19 cellular contexts compared by ENCODE assay signal in genomic region chr21:25465263-25465662, GRCh38.
DNase-seq lines count a peak whose midpoint lies in the region; ATAC-seq lines count a peak whose summit lies in the region.
"Had no signal": no experiment of that assay in that cellular context is flagged by ENCODE, and none has a peak within 500 bp of the region (broad histone marks: within the 10 kb centered on the region; RNA-seq: fewer than 3 reads in every experiment).

No MANE protein-coding gene starts in this region.

- CTCF ChIA-PET in activated CD4-positive, alpha-beta T cell treated with anti-CD3 and anti-CD28 coated beads for 36 hours (lab: Charles Lee) = interaction anchor here (0.5 to 1.3 kb wide), 5 partner anchors 9 to 108 kb away, joined by 3 to 7 read pairs (median 3); no protein-coding TSS in a partner anchor

- H3K36me3 Mint-ChIP-seq in activated CD4-positive, alpha-beta T cell treated with anti-CD3 and anti-CD28 coated beads for 36 hours (ENCODE audit: low read depth) = peaks cover 41% of the 10 kb centered on the region
- peaks cover 23% of the 10 kb centered on the region for H3K36me3 Mint-ChIP-seq in activated naive CD4-positive, alpha-beta T cell treated with anti-CD3 and anti-CD28 coated beads, Interleukin-2, amount 50 U/mL, for 24 hours
- H3K36me3 Mint-ChIP-seq in activated naive CD8-positive, alpha-beta T cell treated with anti-CD3 and anti-CD28 coated beads, Interleukin-2, amount 50 U/mL, for 24 hours (ENCODE audit: low read depth) = peaks cover 33% of the 10 kb centered on the region

- POLR2A ChIA-PET in activated CD4-positive, alpha-beta T cell treated with anti-CD3 and anti-CD28 coated beads for 36 hours (lab: Charles Lee) = interaction anchor here (0.9 to 1.6 kb wide), 5 partner anchors 9 to 108 kb away, joined by 3 to 10 read pairs (median 3); no protein-coding TSS in a partner anchor

- H3K4me3 Mint-ChIP-seq in activated CD4-positive, alpha-beta T cell treated with anti-CD3 and anti-CD28 coated beads for 36 hours = peak overlapping the region; percentile 13
- peak overlapping the region; percentile 64 for H3K4me3 Mint-ChIP-seq in activated naive CD4-positive, alpha-beta T cell treated with anti-CD3 and anti-CD28 coated beads, Interleukin-2, amount 50 U/mL, for 24 hours
- peak overlapping the region; percentile 67 for H3K4me3 Mint-ChIP-seq in activated naive CD8-positive, alpha-beta T cell treated with anti-CD3 and anti-CD28 coated beads, Interleukin-2, amount 50 U/mL, for 24 hours
- H3K4me3 Mint-ChIP-seq: B cell had no signal

- peaks cover 70% of the 10 kb centered on the region for H3K4me1 Mint-ChIP-seq in activated CD4-positive, alpha-beta T cell treated with anti-CD3 and anti-CD28 coated beads for 36 hours
- H3K4me1 Mint-ChIP-seq in activated naive CD4-positive, alpha-beta T cell treated with anti-CD3 and anti-CD28 coated beads, Interleukin-2, amount 50 U/mL, for 24 hours = peaks cover 79% of the 10 kb centered on the region
- peaks cover 79% of the 10 kb centered on the region for H3K4me1 Mint-ChIP-seq in activated naive CD8-positive, alpha-beta T cell treated with anti-CD3 and anti-CD28 coated beads, Interleukin-2, amount 50 U/mL, for 24 hours

- H3K27me3 Mint-ChIP-seq in activated CD4-positive, alpha-beta T cell treated with anti-CD3 and anti-CD28 coated beads for 36 hours = no peaks in the 10 kb centered on the region
- H3K27me3 Mint-ChIP-seq in activated naive CD4-positive, alpha-beta T cell treated with anti-CD3 and anti-CD28 coated beads, Interleukin-2, amount 50 U/mL, for 24 hours = no peaks in the 10 kb centered on the region
- no peaks in the 10 kb centered on the region for H3K27me3 Mint-ChIP-seq in activated naive CD8-positive, alpha-beta T cell treated with anti-CD3 and anti-CD28 coated beads, Interleukin-2, amount 50 U/mL, for 24 hours
- H3K27me3 Mint-ChIP-seq: B cell had no signal

- no peak for DNase-seq in activated CD4-positive, alpha-beta T cell treated with anti-CD3 and anti-CD28 coated beads for 36 hours
- no peak for DNase-seq in activated CD4-positive, alpha-beta T cell treated with anti-CD3 and anti-CD28 coated beads, Interleukin-2, amount 50 U/mL, for 48 hours
- no peak for DNase-seq in activated naive CD4-positive, alpha-beta T cell treated with Interleukin-2 at 50 U/mL for 16 hours
- DNase-seq in activated naive CD8-positive, alpha-beta T cell treated with anti-CD3 and anti-CD28 coated beads, Interleukin-2, amount 50 U/mL, for 24 hours = no peak
- DNase-seq in NCI-H748 (lab: John Stamatoyannopoulos, UW; ENCODE audit: unreplicated experiment) = no peak
- DNase-seq: COR-L47, DMS 273 treated with DMSO at 0.1 percent for 48 hours, DND-41, KG1, NCI-H1105 treated with DMSO at 0.1 percent for 48 hours, NCI-H1694, NCI-H2081 treated with DMSO at 0.1 percent for 48 hours, NCI-H446 treated with DMSO at 0.1 percent for 48 hours, NCI-H69, Peyer's patch had no signal

- peak overlapping the region; percentile 95 for H3K27ac Mint-ChIP-seq in activated CD4-positive, alpha-beta T cell treated with anti-CD3 and anti-CD28 coated beads for 36 hours
- peak overlapping the region; percentile 97 for H3K27ac Mint-ChIP-seq in activated naive CD4-positive, alpha-beta T cell treated with anti-CD3 and anti-CD28 coated beads, Interleukin-2, amount 50 U/mL, for 24 hours
- H3K27ac Mint-ChIP-seq in activated naive CD8-positive, alpha-beta T cell treated with anti-CD3 and anti-CD28 coated beads, Interleukin-2, amount 50 U/mL, for 24 hours = peak overlapping the region; percentile 99
- H3K27ac Mint-ChIP-seq: B cell had no signal

- intact Hi-C loops in activated CD4-positive, alpha-beta T cell treated with anti-CD3 and anti-CD28 coated beads for 36 hours (cut with DNase I, micrococcal nuclease) = no loop called here

- peaks cover 12% of the 10 kb centered on the region for H3K9me3 Mint-ChIP-seq in activated CD4-positive, alpha-beta T cell treated with anti-CD3 and anti-CD28 coated beads for 36 hours (ENCODE audit: low read depth)
- peaks cover 22% of the 10 kb centered on the region for H3K9me3 Mint-ChIP-seq in activated naive CD4-positive, alpha-beta T cell treated with anti-CD3 and anti-CD28 coated beads, Interleukin-2, amount 50 U/mL, for 24 hours
- H3K9me3 Mint-ChIP-seq in activated naive CD8-positive, alpha-beta T cell treated with anti-CD3 and anti-CD28 coated beads, Interleukin-2, amount 50 U/mL, for 24 hours = peaks cover 3% of the 10 kb centered on the region

- ATAC-seq in activated CD4-positive, alpha-beta T cell treated with anti-CD3 and anti-CD28 coated beads for 36 hours = peak; percentile 48
- ATAC-seq in HG02759 (IDR thresholded peaks at IDR 0.05; ENCODE audit: unreplicated experiment) = peak; percentile 24
- ATAC-seq in activated naive CD8-positive, alpha-beta T cell treated with anti-CD3 and anti-CD28 coated beads, Interleukin-2, amount 50 U/mL, for 24 hours = peak; percentile 22
- no peak for ATAC-seq in activated CD4-positive, CD25-positive, alpha-beta regulatory T cell treated with anti-CD3 and anti-CD28 coated beads, Interleukin-2, amount 50 U/mL, for 24 hours

Comparison
In these comparisons a context has a peak if more than half of its experiments do, and no peak if none do; other contexts are left out.
1. ATAC-seq: peak in activated CD4-positive, alpha-beta T cell treated with anti-CD3 and anti-CD28 coated beads for 36 hours (single experiment), HG02759 (single experiment) and activated naive CD8-positive, alpha-beta T cell treated with anti-CD3 and anti-CD28 coated beads, Interleukin-2, amount 50 U/mL, for 24 hours (single experiment); none in activated CD4-positive, CD25-positive, alpha-beta regulatory T cell treated with anti-CD3 and anti-CD28 coated beads, Interleukin-2, amount 50 U/mL, for 24 hours (0 of 2).
2. H3K4me3 Mint-ChIP-seq: peak in every context shown above with its lines; median percentile 67 in activated naive CD8-positive, alpha-beta T cell treated with anti-CD3 and anti-CD28 coated beads, Interleukin-2, amount 50 U/mL, for 24 hours; 64 in activated naive CD4-positive, alpha-beta T cell treated with anti-CD3 and anti-CD28 coated beads, Interleukin-2, amount 50 U/mL, for 24 hours; 13 in activated CD4-positive, alpha-beta T cell treated with anti-CD3 and anti-CD28 coated beads for 36 hours.
3. Peak in every context shown above with its lines, with median percentiles within 50 percentile points of each other: H3K27ac Mint-ChIP-seq.